ENCODE assay signal across 23 cellular contexts in the genomic region with DNA sequence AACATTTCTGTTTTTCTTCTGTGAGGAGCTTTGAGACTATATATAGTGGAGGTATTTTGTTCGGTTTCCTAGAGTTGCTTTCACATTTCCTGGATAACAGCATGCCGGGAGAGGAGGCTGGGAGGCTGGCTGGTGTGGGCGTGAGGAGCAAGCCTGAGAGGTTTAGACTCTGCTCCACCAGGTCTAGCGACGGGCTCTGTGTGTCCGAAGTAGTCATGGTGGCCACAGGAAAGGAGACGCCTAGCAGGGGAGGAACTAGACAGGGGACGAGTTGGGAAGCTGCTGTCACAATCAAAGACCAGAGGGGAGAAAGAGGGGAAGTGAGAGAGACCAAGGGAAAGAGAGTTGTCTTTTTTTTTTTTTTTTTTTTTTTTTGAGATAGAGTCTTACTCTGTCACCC. TPM values are rescaled to one million over a fixed set of nuclear protein-coding genes. Genes with fewer than 3 reads are reported as not detected.
DNase-seq lines count a peak whose midpoint lies in the region; ATAC-seq and TF ChIP-seq lines count a peak whose summit lies in the region.
"Had no signal": no experiment of that assay in that cellular context is flagged by ENCODE, and none has a peak within 500 bp of the region (broad histone marks: within the 10 kb centered on the region; RNA-seq: fewer than 3 reads in every experiment).

No MANE protein-coding gene starts in this region.

- 86% methylated on average over 8 of the region's 8 CpGs for WGBS in mesenchymal stem cell

- H3K4ac ChIP-seq in mesenchymal stem cell (ENCODE audit: low read depth in 1 of 2, low read length in 2 of 2) = peak overlapping the region in 1 of 2 experiments; percentile 71

- H2AK5ac ChIP-seq in mesenchymal stem cell (ENCODE audit: low read length, severe bottlenecking) = no peak overlapping the region

- H3K79me1 ChIP-seq in mesenchymal stem cell (replicated peaks; ENCODE audit: low read length, poor library complexity, severe bottlenecking) = peaks cover 5% of the 10 kb centered on the region

- ATAC-seq in Right ventricle myocardium superior (ENCODE audit: poor library complexity) = peak; percentile 4
- ATAC-seq in GM18907 (IDR thresholded peaks at IDR 0.05; ENCODE audit: unreplicated experiment) = no peak
- no peak for ATAC-seq in HG03159 (IDR thresholded peaks at IDR 0.05; ENCODE audit: unreplicated experiment)
- ATAC-seq: activated CD8-positive, alpha-beta memory T cell treated with anti-CD3 and anti-CD28 coated beads, Interleukin-2, amount 10 ng/mL, durations not matched to agents 7 days and 5 days; stimulated activated memory B cell treated with anti-CD40 and anti-IgM and Interleukin-4, amounts not matched to agents 10 μg/mL and 1 μg/mL and 100 μg/mL, for 72 hours had no signal

- no peak overlapping the region for H2BK15ac ChIP-seq in mesenchymal stem cell (ENCODE audit: low read depth, poor library complexity, severe bottlenecking)

- no peak overlapping the region for H4K8ac ChIP-seq in mesenchymal stem cell (ENCODE audit: low read length)

- no peak overlapping the region for H2BK5ac ChIP-seq in mesenchymal stem cell (ENCODE audit: low read depth, low read length, poor library complexity, severe bottlenecking)

- H3K4me1 ChIP-seq in right atrium auricular region = peaks cover 0 to 38% of the 10 kb centered on the region in 2 donors
- peaks cover 3% of the 10 kb centered on the region for H3K4me1 ChIP-seq in colonic mucosa
- H3K4me1 ChIP-seq in mesenchymal stem cell (ENCODE audit: control insufficient read depth, insufficient read depth, low read depth, low read length) = peaks cover 13% of the 10 kb centered on the region

- H2BK120ac ChIP-seq in mesenchymal stem cell (ENCODE audit: low read depth, low read length) = no peak overlapping the region

- TF ChIP-seq CTCF in right atrium auricular region (IDR thresholded peaks at IDR 0.05) (no peak), colonic mucosa (IDR thresholded peaks at IDR 0.05) (no peak)

- H3K23ac ChIP-seq in mesenchymal stem cell (ENCODE audit: low read length in 2 of 2) = no peak overlapping the region

- H3K27me3 ChIP-seq in right atrium auricular region = no peaks in the 10 kb centered on the region
- H3K27me3 ChIP-seq in colonic mucosa = no peaks in the 10 kb centered on the region
- H3K27me3 ChIP-seq in mesenchymal stem cell (ENCODE audit: control insufficient read depth in 1 of 2, insufficient read depth in 1 of 2, low read length in 2 of 2) = no peaks in the 10 kb centered on the region
- H3K27me3 ChIP-seq: ovary, tibial nerve had no signal

- peak overlapping the region in 1 of 2 experiments; percentile 85 for H3K14ac ChIP-seq in mesenchymal stem cell (ENCODE audit: low read length in 2 of 2)

- H2BK12ac ChIP-seq in mesenchymal stem cell (ENCODE audit: low read length in 2 of 2) = peak overlapping the region; percentile 15 to 85

- intact Hi-C loops in Right ventricle myocardium superior (cut with DNase I) (no loop called here), colonic mucosa (cut with DNase I) (no loop called here)

- H3K4me2 ChIP-seq in mesenchymal stem cell (ENCODE audit: low read length, poor library complexity, severe bottlenecking) = no peak overlapping the region

- H3K36me3 ChIP-seq in right atrium auricular region = no peaks in the 10 kb centered on the region
- no peaks in the 10 kb centered on the region for H3K36me3 ChIP-seq in colonic mucosa
- no peaks in the 10 kb centered on the region for H3K36me3 ChIP-seq in mesenchymal stem cell (ENCODE audit: control insufficient read depth in 1 of 2, insufficient read depth in 2 of 2, low read depth in 1 of 2, low read length in 2 of 2)
- H3K36me3 ChIP-seq: ovary, tibial nerve had no signal

- peak overlapping the region in 1 of 2 experiments; percentile 61 for H3K18ac ChIP-seq in mesenchymal stem cell (ENCODE audit: low read depth in 1 of 2, low read length in 2 of 2)

- no peak overlapping the region for H4K91ac ChIP-seq in mesenchymal stem cell (ENCODE audit: low read length)

- no peak overlapping the region for H3K27ac ChIP-seq in right atrium auricular region
- peak overlapping the region; percentile 2 for H3K27ac ChIP-seq in colonic mucosa
- H3K27ac ChIP-seq in mesenchymal stem cell (ENCODE audit: low read length, poor library complexity, severe bottlenecking) = no peak overlapping the region
- H3K27ac ChIP-seq: ovary, RWPE1 had no signal

- H3K9ac ChIP-seq in colonic mucosa (ENCODE audit: low read depth in 2 of 2, low read length in 2 of 2) (no peak overlapping the region), mesenchymal stem cell (ENCODE audit: low read length) (no peak overlapping the region)

- no peaks in the 10 kb centered on the region for H3K9me3 ChIP-seq in right atrium auricular region
- no peaks in the 10 kb centered on the region for H3K9me3 ChIP-seq in colonic mucosa
- no peaks in the 10 kb centered on the region for H3K9me3 ChIP-seq in mesenchymal stem cell (ENCODE audit: control insufficient read depth, low read length)
- H3K9me3 ChIP-seq: ovary, tibial nerve had no signal

- no peak overlapping the region for H3K4me3 ChIP-seq in right atrium auricular region
- H3K4me3 ChIP-seq in colonic mucosa = no peak overlapping the region
- no peak overlapping the region for H3K4me3 ChIP-seq in mesenchymal stem cell (ENCODE audit: insufficient read depth in 1 of 2, low read depth in 1 of 2, low read length in 2 of 2)
- H3K4me3 ChIP-seq: ovary, tibial nerve had no signal

- H2AFZ ChIP-seq in mesenchymal stem cell (ENCODE audit: low read depth, low read length) = no peak overlapping the region

- DNase-seq in Right ventricle myocardium superior (no peak), right atrium auricular region (ENCODE audit: low spot score) (no peak), colonic mucosa (no peak), mesenchymal stem cell (peak; percentile 14), NCI-H128 (lab: John Stamatoyannopoulos, UW; ENCODE audit: unreplicated experiment) (no peak), NCI-H2227 (lab: John Stamatoyannopoulos, UW; ENCODE audit: unreplicated experiment) (no peak)
- DNase-seq: activated CD4-positive, CD25-positive, alpha-beta regulatory T cell; activated CD8-positive, alpha-beta memory T cell treated with anti-CD3 and anti-CD28 coated beads, Interleukin-2, amount 10 ng/mL, durations not matched to agents 7 days and 5 days; activated gamma-delta T cell; CD4-positive, CD25-positive, alpha-beta regulatory T cell; DMS53; erythroblast; IMR-90; NCI-H1048; NCI-H2171; ovary had no signal

RNA-seq across cellular contexts. Expression of a gene that starts 19.6 kb away (rescaled TPM):
- total RNA-seq in Right ventricle myocardium superior (16.0 TPM), right atrium auricular region (10 to 100 TPM; 11.3 to 23.5 TPM), colonic mucosa (10 to 100 TPM; 15.9 to 18.8 TPM)
- polyA plus RNA-seq in mesenchymal stem cell (2013, experiment 1 of 2) = 20.4 TPM
- 22.5 TPM for polyA plus RNA-seq in mesenchymal stem cell (2013, experiment 2 of 2)

RNA-seq across cellular contexts. Expression of a gene that starts 33.7 kb away (rescaled TPM):
- total RNA-seq in Right ventricle myocardium superior (not detected), right atrium auricular region (not detected), colonic mucosa (100 to 1,000 TPM in 1 of 2 donors, 10 to 100 TPM in 1; 76.8 to 110 TPM)
- 0.07 TPM for polyA plus RNA-seq in mesenchymal stem cell (2013, experiment 1 of 2)
- 0.05 TPM for polyA plus RNA-seq in mesenchymal stem cell (2013, experiment 2 of 2)
- total RNA-seq: A172; activated CD8-positive, alpha-beta memory T cell treated with anti-CD3 and anti-CD28 coated beads, Interleukin-2, amount 10 ng/mL, durations not matched to agents 7 days and 5 days; CD4-positive, CD25-positive, alpha-beta regulatory T cell; glomerular endothelial cell; IMR-90; tibial nerve had no signal
- polyA plus RNA-seq: CD4-positive, CD25-positive, alpha-beta regulatory T cell; IMR-90; ovary had no signal

Comparison
In these comparisons a context has a peak if more than half of its experiments do, and no peak if none do; other contexts are left out.
1. RNA of a gene that starts 33.7 kb away (total RNA-seq): 76.8 to 110 TPM in colonic mucosa; not detected in Right ventricle myocardium superior (single experiment) and not detected in right atrium auricular region; every median in the first group is over 10 times any median in the second.